39 cellular contexts compared by ENCODE assay signal in genomic region chr11:75374646-75375045, GRCh38.
"Had no signal": no experiment of that assay in that cellular context is flagged by ENCODE, and none has a peak within 500 bp of the region (broad histone marks: within the 10 kb centered on the region; RNA-seq: fewer than 3 reads in every experiment).

No MANE protein-coding gene starts in this region.

- H3K36me3 Mint-ChIP-seq: activated naive CD8-positive, alpha-beta T cell treated with anti-CD3 and anti-CD28 coated beads for 36 hours had no signal

- H3K27ac ChIP-seq: brain microvascular endothelial cell, cardiac muscle cell, RWPE1, WERI-Rb-1 had no signal

- H3K4me3 ChIP-seq: cardiac muscle cell had no signal

- H3K4me3 Mint-ChIP-seq: activated CD4-positive, alpha-beta memory T cell treated with anti-CD3 and anti-CD28 coated beads, Interleukin-2, amount 10 ng/mL, durations not matched to agents 7 days and 5 days; activated CD8-positive, alpha-beta memory T cell treated with anti-CD3 and anti-CD28 coated beads, Interleukin-2, amount 10 ng/mL, durations not matched to agents 7 days and 5 days; activated naive CD8-positive, alpha-beta T cell treated with anti-CD3 and anti-CD28 coated beads for 36 hours; activated T-cell treated with anti-CD3 and anti-CD28 coated beads, Interleukin-2, amount 50 U/mL, for 72 hours; activated T-helper 17 cell treated with anti-CD3 and anti-CD28 coated beads, Interleukin-2, amount 50 U/mL, for 72 hours; central memory CD8-positive, alpha-beta T cell had no signal

- H3K27me3 ChIP-seq: brain microvascular endothelial cell had no signal

- H3K9me3 Mint-ChIP-seq: activated CD4-positive, alpha-beta memory T cell treated with anti-CD3 and anti-CD28 coated beads, Interleukin-2, amount 10 ng/mL, durations not matched to agents 7 days and 5 days; activated T-cell treated with anti-CD3 and anti-CD28 coated beads, Interleukin-2, amount 50 U/mL, for 72 hours; activated T-helper 17 cell treated with anti-CD3 and anti-CD28 coated beads, Interleukin-2, amount 50 U/mL, for 72 hours; central memory CD8-positive, alpha-beta T cell had no signal

- H3K4me1 Mint-ChIP-seq: activated T-helper 17 cell treated with anti-CD3 and anti-CD28 coated beads, Interleukin-2, amount 50 U/mL, for 72 hours; central memory CD8-positive, alpha-beta T cell had no signal

- ATAC-seq: activated CD8-positive, alpha-beta memory T cell treated with anti-CD3 and anti-CD28 coated beads, Interleukin-2, amount 10 ng/mL, durations not matched to agents 7 days and 5 days; activated T-cell treated with anti-CD3 and anti-CD28 coated beads, Interleukin-2, amount 50 U/mL, for 72 hours; activated T-helper 17 cell treated with anti-CD3 and anti-CD28 coated beads, Interleukin-2, amount 50 U/mL, for 72 hours; PC-3 had no signal

- DNase-seq: activated CD4-positive, alpha-beta memory T cell treated with anti-CD3 and anti-CD28 coated beads, Interleukin-2, amount 10 ng/mL, durations not matched to agents 7 days and 5 days; activated CD4-positive, alpha-beta T cell treated with anti-CD3 and anti-CD28 coated beads for 1 hour; activated CD4-positive, alpha-beta T cell treated with anti-CD3 and anti-CD28 coated beads for 48 hours; activated CD4-positive, CD25-positive, alpha-beta regulatory T cell; activated CD8-positive, alpha-beta memory T cell treated with anti-CD3 and anti-CD28 coated beads for 24 hours; activated CD8-positive, alpha-beta memory T cell treated with anti-CD3 and anti-CD28 coated beads, Interleukin-2, amount 10 ng/mL, durations not matched to agents 7 days and 5 days; activated CD8-positive, alpha-beta memory T cell treated with anti-CD3 and anti-CD28 coated beads, Interleukin-2, amount 50 U/mL, for 48 hours; activated effector memory CD4-positive, alpha-beta T cell treated with anti-CD3 and anti-CD28 coated beads, Interleukin-2, amount 50 U/mL, for 16 hours; activated naive CD4-positive, alpha-beta T cell; activated naive CD4-positive, alpha-beta T cell treated with anti-CD3 and anti-CD28 coated beads, Interleukin-2, amount 50 U/mL, for 16 hours; activated naive CD8-positive, alpha-beta T cell treated with anti-CD3 and anti-CD28 coated beads for 36 hours; activated T-cell treated with anti-CD3 and anti-CD28 coated beads, Interleukin-2, amount 50 U/mL, for 1 hour; activated T-cell treated with anti-CD3 and anti-CD28 coated beads, Interleukin-2, amount 50 U/mL, for 72 hours; amniotic stem cell; brain microvascular endothelial cell; Kasumi-1; KG1; NCI-H1092 treated with DMSO at 0.1 percent for 48 hours; NCI-H1417; NCI-H146; NCI-H187; NCI-H2029 treated with DMSO at 0.1 percent for 48 hours; NCI-H2107; NCI-H2171; NCI-H510A; NCI-H526; NCI-H748 treated with DMSO at 0.1 percent for 48 hours; NK-92 treated with Interleukin-12 subunit alpha and Interleukin-12 subunit beta, amount 100 ng/mL, for 24 hours; PC-3; Right ventricle myocardium superior; SW 1271; T-helper 1 cell; T-helper 2 cell; T-helper 9 cell; WERI-Rb-1 had no signal

- H3K27me3 Mint-ChIP-seq: activated CD4-positive, alpha-beta memory T cell treated with anti-CD3 and anti-CD28 coated beads, Interleukin-2, amount 10 ng/mL, durations not matched to agents 7 days and 5 days; activated CD8-positive, alpha-beta memory T cell treated with anti-CD3 and anti-CD28 coated beads, Interleukin-2, amount 10 ng/mL, durations not matched to agents 7 days and 5 days; activated naive CD8-positive, alpha-beta T cell treated with anti-CD3 and anti-CD28 coated beads for 36 hours; activated T-helper 17 cell treated with anti-CD3 and anti-CD28 coated beads, Interleukin-2, amount 50 U/mL, for 72 hours; central memory CD8-positive, alpha-beta T cell had no signal

- H3K27ac Mint-ChIP-seq: activated CD4-positive, alpha-beta memory T cell treated with anti-CD3 and anti-CD28 coated beads, Interleukin-2, amount 10 ng/mL, durations not matched to agents 7 days and 5 days; activated CD8-positive, alpha-beta memory T cell treated with anti-CD3 and anti-CD28 coated beads, Interleukin-2, amount 10 ng/mL, durations not matched to agents 7 days and 5 days; activated naive CD8-positive, alpha-beta T cell treated with anti-CD3 and anti-CD28 coated beads for 36 hours; activated T-cell treated with anti-CD3 and anti-CD28 coated beads, Interleukin-2, amount 50 U/mL, for 72 hours; activated T-helper 17 cell treated with anti-CD3 and anti-CD28 coated beads, Interleukin-2, amount 50 U/mL, for 72 hours had no signal

- H3K36me3 ChIP-seq: brain microvascular endothelial cell, cardiac muscle cell, WERI-Rb-1 had no signal
